In the genomic region with DNA sequence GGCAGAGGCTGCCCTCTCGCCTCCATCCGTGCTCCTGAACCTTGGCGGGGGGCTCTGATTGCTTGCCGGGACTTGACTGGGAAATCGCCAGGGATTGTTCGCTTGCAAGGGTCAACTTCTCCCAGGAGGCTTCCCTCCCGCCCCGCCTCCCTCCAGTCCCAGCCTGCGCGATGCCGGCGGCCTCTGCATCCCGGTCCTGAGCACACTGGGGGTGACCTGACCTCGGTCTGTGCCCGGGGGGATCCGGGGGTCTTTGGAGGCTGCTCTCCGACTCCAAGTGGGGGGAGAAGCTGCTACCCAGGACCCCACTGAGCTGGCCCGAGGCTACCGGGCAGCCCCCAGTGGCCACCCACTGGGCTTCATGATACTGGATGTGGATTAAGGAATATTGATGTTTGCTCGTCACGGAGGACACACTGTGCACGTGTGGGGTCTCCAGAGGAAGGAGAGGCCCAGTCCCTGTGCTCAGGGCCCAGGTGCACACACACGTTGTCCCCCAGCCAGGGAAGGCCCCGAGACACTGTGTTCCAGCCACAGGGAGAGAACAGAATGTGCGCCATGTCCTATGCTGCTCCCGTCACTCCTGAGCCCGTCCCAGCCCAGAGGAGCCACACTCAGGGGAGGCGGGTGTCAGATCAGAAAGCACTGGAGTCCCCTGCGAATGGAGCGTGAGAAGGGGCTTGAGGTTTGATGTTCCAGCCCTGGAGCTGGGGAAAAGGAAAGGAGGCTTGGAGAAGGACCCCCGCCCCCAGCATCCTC, we compare ENCODE assay signal across 1 cellular context.
TF ChIP-seq lines count a peak whose summit lies in the region.

No MANE protein-coding gene starts in this region.

TF ChIP-seq in GM23338, 12 proteins besides CTCF, POLR2A, EP300 and RAD21 (continued from another document):
- TF ChIP-seq, protein P1, sequence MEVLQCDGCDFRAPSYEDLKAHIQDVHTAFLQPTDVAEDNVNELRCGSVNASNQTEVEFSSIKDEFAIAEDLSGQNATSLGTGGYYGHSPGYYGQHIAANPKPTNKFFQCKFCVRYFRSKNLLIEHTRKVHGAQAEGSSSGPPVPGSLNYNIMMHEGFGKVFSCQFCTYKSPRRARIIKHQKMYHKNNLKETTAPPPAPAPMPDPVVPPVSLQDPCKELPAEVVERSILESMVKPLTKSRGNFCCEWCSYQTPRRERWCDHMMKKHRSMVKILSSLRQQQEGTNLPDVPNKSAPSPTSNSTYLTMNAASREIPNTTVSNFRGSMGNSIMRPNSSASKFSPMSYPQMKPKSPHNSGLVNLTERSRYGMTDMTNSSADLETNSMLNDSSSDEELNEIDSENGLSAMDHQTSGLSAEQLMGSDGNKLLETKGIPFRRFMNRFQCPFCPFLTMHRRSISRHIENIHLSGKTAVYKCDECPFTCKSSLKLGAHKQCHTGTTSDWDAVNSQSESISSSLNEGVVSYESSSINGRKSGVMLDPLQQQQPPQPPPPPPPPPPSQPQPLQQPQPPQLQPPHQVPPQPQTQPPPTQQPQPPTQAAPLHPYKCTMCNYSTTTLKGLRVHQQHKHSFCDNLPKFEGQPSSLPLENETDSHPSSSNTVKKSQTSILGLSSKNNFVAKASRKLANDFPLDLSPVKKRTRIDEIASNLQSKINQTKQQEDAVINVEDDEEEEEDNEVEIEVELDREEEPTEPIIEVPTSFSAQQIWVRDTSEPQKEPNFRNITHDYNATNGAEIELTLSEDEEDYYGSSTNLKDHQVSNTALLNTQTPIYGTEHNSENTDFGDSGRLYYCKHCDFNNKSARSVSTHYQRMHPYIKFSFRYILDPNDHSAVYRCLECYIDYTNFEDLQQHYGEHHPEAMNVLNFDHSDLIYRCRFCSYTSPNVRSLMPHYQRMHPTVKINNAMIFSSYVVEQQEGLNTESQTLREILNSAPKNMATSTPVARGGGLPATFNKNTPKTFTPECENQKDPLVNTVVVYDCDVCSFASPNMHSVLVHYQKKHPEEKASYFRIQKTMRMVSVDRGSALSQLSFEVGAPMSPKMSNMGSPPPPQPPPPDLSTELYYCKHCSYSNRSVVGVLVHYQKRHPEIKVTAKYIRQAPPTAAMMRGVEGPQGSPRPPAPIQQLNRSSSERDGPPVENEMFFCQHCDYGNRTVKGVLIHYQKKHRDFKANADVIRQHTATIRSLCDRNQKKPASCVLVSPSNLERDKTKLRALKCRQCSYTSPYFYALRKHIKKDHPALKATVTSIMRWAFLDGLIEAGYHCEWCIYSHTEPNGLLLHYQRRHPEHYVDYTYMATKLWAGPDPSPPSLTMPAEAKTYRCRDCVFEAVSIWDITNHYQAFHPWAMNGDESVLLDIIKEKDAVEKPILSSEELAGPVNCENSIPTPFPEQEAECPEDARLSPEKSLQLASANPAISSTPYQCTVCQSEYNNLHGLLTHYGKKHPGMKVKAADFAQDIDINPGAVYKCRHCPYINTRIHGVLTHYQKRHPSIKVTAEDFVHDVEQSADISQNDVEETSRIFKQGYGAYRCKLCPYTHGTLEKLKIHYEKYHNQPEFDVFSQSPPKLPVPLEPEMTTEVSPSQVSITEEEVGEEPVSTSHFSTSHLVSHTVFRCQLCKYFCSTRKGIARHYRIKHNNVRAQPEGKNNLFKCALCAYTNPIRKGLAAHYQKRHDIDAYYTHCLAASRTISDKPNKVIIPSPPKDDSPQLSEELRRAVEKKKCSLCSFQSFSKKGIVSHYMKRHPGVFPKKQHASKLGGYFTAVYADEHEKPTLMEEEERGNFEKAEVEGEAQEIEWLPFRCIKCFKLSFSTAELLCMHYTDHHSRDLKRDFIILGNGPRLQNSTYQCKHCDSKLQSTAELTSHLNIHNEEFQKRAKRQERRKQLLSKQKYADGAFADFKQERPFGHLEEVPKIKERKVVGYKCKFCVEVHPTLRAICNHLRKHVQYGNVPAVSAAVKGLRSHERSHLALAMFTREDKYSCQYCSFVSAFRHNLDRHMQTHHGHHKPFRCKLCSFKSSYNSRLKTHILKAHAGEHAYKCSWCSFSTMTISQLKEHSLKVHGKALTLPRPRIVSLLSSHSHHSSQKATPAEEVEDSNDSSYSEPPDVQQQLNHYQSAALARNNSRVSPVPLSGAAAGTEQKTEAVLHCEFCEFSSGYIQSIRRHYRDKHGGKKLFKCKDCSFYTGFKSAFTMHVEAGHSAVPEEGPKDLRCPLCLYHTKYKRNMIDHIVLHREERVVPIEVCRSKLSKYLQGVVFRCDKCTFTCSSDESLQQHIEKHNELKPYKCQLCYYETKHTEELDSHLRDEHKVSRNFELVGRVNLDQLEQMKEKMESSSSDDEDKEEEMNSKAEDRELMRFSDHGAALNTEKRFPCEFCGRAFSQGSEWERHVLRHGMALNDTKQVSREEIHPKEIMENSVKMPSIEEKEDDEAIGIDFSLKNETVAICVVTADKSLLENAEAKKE (CRISPR knock-in tag; IDR thresholded peaks at IDR 0.05) = no peak
- TF ChIP-seq, protein P2, sequence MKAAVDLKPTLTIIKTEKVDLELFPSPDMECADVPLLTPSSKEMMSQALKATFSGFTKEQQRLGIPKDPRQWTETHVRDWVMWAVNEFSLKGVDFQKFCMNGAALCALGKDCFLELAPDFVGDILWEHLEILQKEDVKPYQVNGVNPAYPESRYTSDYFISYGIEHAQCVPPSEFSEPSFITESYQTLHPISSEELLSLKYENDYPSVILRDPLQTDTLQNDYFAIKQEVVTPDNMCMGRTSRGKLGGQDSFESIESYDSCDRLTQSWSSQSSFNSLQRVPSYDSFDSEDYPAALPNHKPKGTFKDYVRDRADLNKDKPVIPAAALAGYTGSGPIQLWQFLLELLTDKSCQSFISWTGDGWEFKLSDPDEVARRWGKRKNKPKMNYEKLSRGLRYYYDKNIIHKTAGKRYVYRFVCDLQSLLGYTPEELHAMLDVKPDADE (IDR thresholded peaks at IDR 0.05) = no peak
- TF ChIP-seq, protein P3, sequence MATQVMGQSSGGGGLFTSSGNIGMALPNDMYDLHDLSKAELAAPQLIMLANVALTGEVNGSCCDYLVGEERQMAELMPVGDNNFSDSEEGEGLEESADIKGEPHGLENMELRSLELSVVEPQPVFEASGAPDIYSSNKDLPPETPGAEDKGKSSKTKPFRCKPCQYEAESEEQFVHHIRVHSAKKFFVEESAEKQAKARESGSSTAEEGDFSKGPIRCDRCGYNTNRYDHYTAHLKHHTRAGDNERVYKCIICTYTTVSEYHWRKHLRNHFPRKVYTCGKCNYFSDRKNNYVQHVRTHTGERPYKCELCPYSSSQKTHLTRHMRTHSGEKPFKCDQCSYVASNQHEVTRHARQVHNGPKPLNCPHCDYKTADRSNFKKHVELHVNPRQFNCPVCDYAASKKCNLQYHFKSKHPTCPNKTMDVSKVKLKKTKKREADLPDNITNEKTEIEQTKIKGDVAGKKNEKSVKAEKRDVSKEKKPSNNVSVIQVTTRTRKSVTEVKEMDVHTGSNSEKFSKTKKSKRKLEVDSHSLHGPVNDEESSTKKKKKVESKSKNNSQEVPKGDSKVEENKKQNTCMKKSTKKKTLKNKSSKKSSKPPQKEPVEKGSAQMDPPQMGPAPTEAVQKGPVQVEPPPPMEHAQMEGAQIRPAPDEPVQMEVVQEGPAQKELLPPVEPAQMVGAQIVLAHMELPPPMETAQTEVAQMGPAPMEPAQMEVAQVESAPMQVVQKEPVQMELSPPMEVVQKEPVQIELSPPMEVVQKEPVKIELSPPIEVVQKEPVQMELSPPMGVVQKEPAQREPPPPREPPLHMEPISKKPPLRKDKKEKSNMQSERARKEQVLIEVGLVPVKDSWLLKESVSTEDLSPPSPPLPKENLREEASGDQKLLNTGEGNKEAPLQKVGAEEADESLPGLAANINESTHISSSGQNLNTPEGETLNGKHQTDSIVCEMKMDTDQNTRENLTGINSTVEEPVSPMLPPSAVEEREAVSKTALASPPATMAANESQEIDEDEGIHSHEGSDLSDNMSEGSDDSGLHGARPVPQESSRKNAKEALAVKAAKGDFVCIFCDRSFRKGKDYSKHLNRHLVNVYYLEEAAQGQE (IDR thresholded peaks at IDR 0.05; ENCODE audit: unreplicated experiment) = no peak
- TF ChIP-seq CREB1 (CRISPR knock-in tag; IDR thresholded peaks at IDR 0.05; ENCODE audit: low read depth) = no peak
- TF ChIP-seq EZH2phosphoT487 (IDR thresholded peaks at IDR 0.05; ENCODE audit: unreplicated experiment) = no peak
- no peak for TF ChIP-seq EZH2 (IDR thresholded peaks at IDR 0.05; ENCODE audit: low read depth, unreplicated experiment)
- no peak for TF ChIP-seq ZNF331 (CRISPR knock-in tag; IDR thresholded peaks at IDR 0.05; ENCODE audit: low read depth)
- TF ChIP-seq ZNF114 (CRISPR knock-in tag; IDR thresholded peaks at IDR 0.05) = no peak
- no peak for TF ChIP-seq STAT1 (IDR thresholded peaks at IDR 0.05; ENCODE audit: unreplicated experiment)
